13 cellular contexts compared by ENCODE assay signal in genomic region chr3:12308517-12308916, GRCh38. TPM values are rescaled to one million over a fixed set of nuclear protein-coding genes. Genes with fewer than 3 reads are reported as not detected.
DNase-seq lines count a peak whose midpoint lies in the region; ATAC-seq and TF ChIP-seq lines count a peak whose summit lies in the region.
"Had no signal": no experiment of that assay in that cellular context is flagged by ENCODE, and none has a peak within 500 bp of the region (broad histone marks: within the 10 kb centered on the region; RNA-seq: fewer than 3 reads in every experiment).

No MANE protein-coding gene starts in this region.

- CTCF ChIA-PET in activated CD8-positive, alpha-beta T cell treated with anti-CD3 and anti-CD28 coated beads for 36 hours (lab: Charles Lee): no interaction called here
- CTCF ChIA-PET in activated CD8-positive, alpha-beta T cell treated with anti-CD3 and anti-CD28 coated beads, Interleukin-2, amount 10 ng/mL, durations not matched to agents 7 days and 5 days (lab: Charles Lee): interaction anchor here (0.6 kb wide), 1 partner anchor 121 kb away, joined by 4 read pairs; no protein-coding TSS in a partner anchor

- no peaks in the 10 kb centered on the region for H3K36me3 Mint-ChIP-seq in activated CD8-positive, alpha-beta T cell treated with anti-CD3 and anti-CD28 coated beads for 36 hours (ENCODE audit: low read depth)
- H3K36me3 Mint-ChIP-seq in activated CD8-positive, alpha-beta T cell treated with anti-CD3 and anti-CD28 coated beads, Interleukin-2, amount 10 ng/mL, durations not matched to agents 7 days and 5 days (ENCODE audit: low read depth): no peaks in the 10 kb centered on the region
- H3K36me3 Mint-ChIP-seq in type B pancreatic cell: no peaks in the 10 kb centered on the region
- H3K36me3 Mint-ChIP-seq: activated naive CD4-positive, alpha-beta T cell treated with anti-CD3 and anti-CD28 coated beads, Interleukin-2, amount 50 U/mL, for 72 hours had no signal

- H3K4me3 ChIP-seq in subcutaneous abdominal adipose tissue (ENCODE audit: low read depth in 1 of 5, low read length in 5 of 5): no peak overlapping the region
- H3K4me3 ChIP-seq: tibial nerve had no signal

- peaks cover 5 to 65% (median 53%) of the 10 kb centered on the region in 5 donors for H3K4me1 ChIP-seq in subcutaneous abdominal adipose tissue (ENCODE audit: control insufficient read depth in 5 of 5, insufficient read depth in 5 of 5, low read length in 5 of 5)
- H3K4me1 ChIP-seq: BE2C, tibial nerve had no signal

- peak; percentile 49 for ATAC-seq in activated CD8-positive, alpha-beta T cell treated with anti-CD3 and anti-CD28 coated beads for 36 hours
- ATAC-seq in activated CD8-positive, alpha-beta T cell treated with anti-CD3 and anti-CD28 coated beads, Interleukin-2, amount 10 ng/mL, durations not matched to agents 7 days and 5 days: no peak
- ATAC-seq in SK-N-SH treated with all-trans-retinoic acid at 6 μM for 48 hours: peak; percentile 65
- ATAC-seq in GM21717 (IDR thresholded peaks at IDR 0.05; ENCODE audit: unreplicated experiment): no peak
- ATAC-seq in GM19023 (IDR thresholded peaks at IDR 0.05; ENCODE audit: unreplicated experiment): no peak

- H3K36me3 ChIP-seq in subcutaneous abdominal adipose tissue (ENCODE audit: control insufficient read depth in 5 of 5, insufficient read depth in 5 of 5, low read length in 5 of 5): peaks cover 0 to 9% (median 6%) of the 10 kb centered on the region in 5 donors
- H3K36me3 ChIP-seq: BE2C, tibial nerve had no signal

- H3K4me3 Mint-ChIP-seq in activated CD8-positive, alpha-beta T cell treated with anti-CD3 and anti-CD28 coated beads for 36 hours: no peak overlapping the region
- H3K4me3 Mint-ChIP-seq in activated CD8-positive, alpha-beta T cell treated with anti-CD3 and anti-CD28 coated beads, Interleukin-2, amount 10 ng/mL, durations not matched to agents 7 days and 5 days: no peak overlapping the region
- H3K4me3 Mint-ChIP-seq in type B pancreatic cell: no peak overlapping the region

- H3K27me3 ChIP-seq in subcutaneous abdominal adipose tissue (ENCODE audit: control insufficient read depth in 5 of 5, insufficient read depth in 4 of 5, low read length in 5 of 5): no peaks in the 10 kb centered on the region
- H3K27me3 ChIP-seq: BE2C, tibial nerve had no signal

- intact Hi-C loops in activated CD8-positive, alpha-beta T cell treated with anti-CD3 and anti-CD28 coated beads for 36 hours (cut with micrococcal nuclease): loop anchor here (10.0 kb wide), 1 partner anchor 174 kb away; no protein-coding TSS in a partner anchor

- POLR2A ChIA-PET in activated CD8-positive, alpha-beta T cell treated with anti-CD3 and anti-CD28 coated beads for 36 hours (lab: Charles Lee): no interaction called here
- POLR2A ChIA-PET in activated CD8-positive, alpha-beta T cell treated with anti-CD3 and anti-CD28 coated beads, Interleukin-2, amount 10 ng/mL, durations not matched to agents 7 days and 5 days (lab: Charles Lee): no interaction called here

- H3K27ac ChIP-seq in subcutaneous abdominal adipose tissue (ENCODE audit: low read depth, low read length): peak overlapping the region; percentile 91
- H3K27ac ChIP-seq: tibial nerve had no signal

- H3K27ac Mint-ChIP-seq in activated CD8-positive, alpha-beta T cell treated with anti-CD3 and anti-CD28 coated beads for 36 hours: no peak overlapping the region
- no peak overlapping the region for H3K27ac Mint-ChIP-seq in activated CD8-positive, alpha-beta T cell treated with anti-CD3 and anti-CD28 coated beads, Interleukin-2, amount 10 ng/mL, durations not matched to agents 7 days and 5 days
- H3K27ac Mint-ChIP-seq in type B pancreatic cell: no peak overlapping the region
- H3K27ac Mint-ChIP-seq: activated naive CD4-positive, alpha-beta T cell treated with anti-CD3 and anti-CD28 coated beads, Interleukin-2, amount 50 U/mL, for 72 hours had no signal

- H3K4me1 Mint-ChIP-seq in activated CD8-positive, alpha-beta T cell treated with anti-CD3 and anti-CD28 coated beads for 36 hours (ENCODE audit: low read depth): peaks cover 13% of the 10 kb centered on the region
- no peaks in the 10 kb centered on the region for H3K4me1 Mint-ChIP-seq in activated CD8-positive, alpha-beta T cell treated with anti-CD3 and anti-CD28 coated beads, Interleukin-2, amount 10 ng/mL, durations not matched to agents 7 days and 5 days (ENCODE audit: low read depth)
- no peaks in the 10 kb centered on the region for H3K4me1 Mint-ChIP-seq in type B pancreatic cell (ENCODE audit: unreplicated experiment)

- no peak overlapping the region for H3K9ac ChIP-seq in subcutaneous abdominal adipose tissue (ENCODE audit: low read length in 5 of 5)

- no peak for TF ChIP-seq CTCF in activated CD8-positive, alpha-beta T cell treated with anti-CD3 and anti-CD28 coated beads for 36 hours (IDR thresholded peaks at IDR 0.05)
- no peak for TF ChIP-seq CTCF in type B pancreatic cell (conservative IDR thresholded peaks at IDR 0.05)

- no peaks in the 10 kb centered on the region for H3K9me3 ChIP-seq in subcutaneous abdominal adipose tissue (ENCODE audit: control insufficient read depth in 5 of 5, low read length in 5 of 5)
- H3K9me3 ChIP-seq: BE2C, tibial nerve had no signal

- H3K9me3 Mint-ChIP-seq in activated CD8-positive, alpha-beta T cell treated with anti-CD3 and anti-CD28 coated beads for 36 hours: no peaks in the 10 kb centered on the region
- no peaks in the 10 kb centered on the region for H3K9me3 Mint-ChIP-seq in activated CD8-positive, alpha-beta T cell treated with anti-CD3 and anti-CD28 coated beads, Interleukin-2, amount 10 ng/mL, durations not matched to agents 7 days and 5 days (ENCODE audit: insufficient read depth)
- H3K9me3 Mint-ChIP-seq in type B pancreatic cell: no peaks in the 10 kb centered on the region
- H3K9me3 Mint-ChIP-seq: activated naive CD4-positive, alpha-beta T cell treated with anti-CD3 and anti-CD28 coated beads, Interleukin-2, amount 50 U/mL, for 72 hours had no signal

- no peak for DNase-seq in activated CD8-positive, alpha-beta T cell treated with anti-CD3 and anti-CD28 coated beads for 36 hours
- no peak for DNase-seq in activated CD8-positive, alpha-beta T cell treated with anti-CD3 and anti-CD28 coated beads, Interleukin-2, amount 10 ng/mL, durations not matched to agents 7 days and 5 days
- peak; percentile 86 for DNase-seq in fibroblast of the conjunctiva (ENCODE audit: low read depth)
- DNase-seq in type B pancreatic cell (ENCODE audit: extremely low spot score, unreplicated experiment): no peak
- DNase-seq: activated CD4-positive, CD25-positive, alpha-beta regulatory T cell; BE2C; NCI-H1048 had no signal

- H3K27me3 Mint-ChIP-seq in activated CD8-positive, alpha-beta T cell treated with anti-CD3 and anti-CD28 coated beads for 36 hours: peaks cover 15% of the 10 kb centered on the region
- peaks cover 21% of the 10 kb centered on the region for H3K27me3 Mint-ChIP-seq in activated CD8-positive, alpha-beta T cell treated with anti-CD3 and anti-CD28 coated beads, Interleukin-2, amount 10 ng/mL, durations not matched to agents 7 days and 5 days (ENCODE audit: low read depth)
- H3K27me3 Mint-ChIP-seq in type B pancreatic cell: no peaks in the 10 kb centered on the region

TF ChIP-seq in SK-N-SH treated with all-trans-retinoic acid at 6 μM for 48 hours, 23 proteins besides CTCF, POLR2A, EP300 and RAD21 (continues in another document):
- TF ChIP-seq ZC3H10 (CRISPR knock-in tag; IDR thresholded peaks at IDR 0.05) (peak; percentile 47; the same call in 1 of the 2 replicates), GLIS3 (CRISPR knock-in tag; IDR thresholded peaks at IDR 0.05) (no peak), BACH2 (CRISPR knock-in tag; IDR thresholded peaks at IDR 0.05; ENCODE audit: borderline replicate concordance) (no peak), CSDC2 (CRISPR knock-in tag; IDR thresholded peaks at IDR 0.05) (no peak), ZFP3 (CRISPR knock-in tag; IDR thresholded peaks at IDR 0.05) (no peak), ZNF70 (CRISPR knock-in tag; IDR thresholded peaks at IDR 0.05) (no peak), TSHZ2 (CRISPR knock-in tag; IDR thresholded peaks at IDR 0.05) (no peak), ISL1 (CRISPR knock-in tag; IDR thresholded peaks at IDR 0.05) (peak; percentile 52; the same call in 1 of the 2 replicates), PPARA (CRISPR knock-in tag; IDR thresholded peaks at IDR 0.05; ENCODE audit: borderline replicate concordance) (no peak)

RNA-seq across cellular contexts. Expression of gene PPARG, which starts 19.6 kb away (rescaled TPM):
- total RNA-seq in activated CD8-positive, alpha-beta T cell treated with anti-CD3 and anti-CD28 coated beads for 36 hours: under 1 TPM; 0.41 to 0.63 TPM
- total RNA-seq in activated CD8-positive, alpha-beta T cell treated with anti-CD3 and anti-CD28 coated beads, Interleukin-2, amount 10 ng/mL, durations not matched to agents 7 days and 5 days: not detected
- total RNA-seq in type B pancreatic cell (ENCODE audit: low replicate concordance): 21.5 and 28.8 TPM in 2 replicates

Comparison
In these comparisons a context has a peak if more than half of its experiments do, and no peak if none do; other contexts are left out.
1. ATAC-seq: peak in activated CD8-positive, alpha-beta T cell treated with anti-CD3 and anti-CD28 coated beads for 36 hours (single experiment) and SK-N-SH treated with all-trans-retinoic acid at 6 μM for 48 hours (single experiment); none in activated CD8-positive, alpha-beta T cell treated with anti-CD3 and anti-CD28 coated beads, Interleukin-2, amount 10 ng/mL, durations not matched to agents 7 days and 5 days (single experiment), GM21717 (single experiment) and GM19023 (single experiment).
2. RNA of gene PPARG, which starts 19.6 kb away (total RNA-seq): 21.5 to 28.8 TPM in type B pancreatic cell; 0.41 to 0.63 TPM in activated CD8-positive, alpha-beta T cell treated with anti-CD3 and anti-CD28 coated beads for 36 hours and not detected in activated CD8-positive, alpha-beta T cell treated with anti-CD3 and anti-CD28 coated beads, Interleukin-2, amount 10 ng/mL, durations not matched to agents 7 days and 5 days; every median in the first group is over 10 times any median in the second.